Comparison of ENCODE assay signal across 8 cellular contexts in the genomic region with DNA sequence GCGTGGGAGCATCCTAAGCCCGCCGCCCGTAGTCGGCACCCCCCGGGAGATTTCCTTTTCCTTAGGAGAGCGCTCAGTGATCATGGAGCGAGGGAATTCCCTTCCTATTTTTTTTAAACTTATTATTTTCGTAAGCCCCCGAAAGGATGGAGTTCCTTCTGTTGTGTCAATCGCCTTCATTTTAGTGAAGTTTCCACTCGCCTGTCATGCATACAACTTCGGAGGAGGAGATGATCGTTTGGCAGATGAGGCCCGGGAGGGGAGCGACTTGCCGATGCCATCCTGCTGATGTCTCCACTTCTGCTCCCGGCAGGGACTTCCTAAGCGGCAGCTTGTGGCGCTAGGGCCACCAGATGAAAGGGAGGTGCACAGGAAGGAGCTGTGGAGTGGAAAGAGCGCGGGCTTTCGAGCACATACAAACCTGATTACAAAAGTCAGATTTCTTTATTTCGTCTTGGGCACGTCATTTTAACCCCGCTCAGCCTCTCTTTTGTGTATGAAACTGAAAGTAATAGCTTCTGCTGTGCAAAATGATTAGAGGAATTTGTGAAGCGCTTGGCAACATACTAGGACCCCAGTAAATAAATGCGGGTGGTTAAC. TPM values are rescaled to one million over a fixed set of nuclear protein-coding genes. Genes with fewer than 3 reads are reported as not detected.
DNase-seq lines count a peak whose midpoint lies in the region; ATAC-seq, FAIRE-seq and TF ChIP-seq lines count a peak whose summit lies in the region.

A gene with protein sequence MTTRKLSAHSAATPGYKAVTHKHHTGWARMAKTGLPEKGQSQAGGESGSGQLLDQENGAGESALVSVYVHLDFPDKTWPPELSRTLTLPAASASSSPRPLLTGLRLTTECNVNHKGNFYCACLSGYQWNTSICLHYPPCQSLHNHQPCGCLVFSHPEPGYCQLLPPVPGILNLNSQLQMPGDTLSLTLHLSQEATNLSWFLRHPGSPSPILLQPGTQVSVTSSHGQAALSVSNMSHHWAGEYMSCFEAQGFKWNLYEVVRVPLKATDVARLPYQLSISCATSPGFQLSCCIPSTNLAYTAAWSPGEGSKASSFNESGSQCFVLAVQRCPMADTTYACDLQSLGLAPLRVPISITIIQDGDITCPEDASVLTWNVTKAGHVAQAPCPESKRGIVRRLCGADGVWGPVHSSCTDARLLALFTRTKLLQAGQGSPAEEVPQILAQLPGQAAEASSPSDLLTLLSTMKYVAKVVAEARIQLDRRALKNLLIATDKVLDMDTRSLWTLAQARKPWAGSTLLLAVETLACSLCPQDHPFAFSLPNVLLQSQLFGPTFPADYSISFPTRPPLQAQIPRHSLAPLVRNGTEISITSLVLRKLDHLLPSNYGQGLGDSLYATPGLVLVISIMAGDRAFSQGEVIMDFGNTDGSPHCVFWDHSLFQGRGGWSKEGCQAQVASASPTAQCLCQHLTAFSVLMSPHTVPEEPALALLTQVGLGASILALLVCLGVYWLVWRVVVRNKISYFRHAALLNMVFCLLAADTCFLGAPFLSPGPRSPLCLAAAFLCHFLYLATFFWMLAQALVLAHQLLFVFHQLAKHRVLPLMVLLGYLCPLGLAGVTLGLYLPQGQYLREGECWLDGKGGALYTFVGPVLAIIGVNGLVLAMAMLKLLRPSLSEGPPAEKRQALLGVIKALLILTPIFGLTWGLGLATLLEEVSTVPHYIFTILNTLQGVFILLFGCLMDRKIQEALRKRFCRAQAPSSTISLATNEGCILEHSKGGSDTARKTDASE (minus strand): TSS at position 336 of the 600 bp plus-strand sequence. CDS start 555 bp downstream, outside the sequence.

- in situ Hi-C loops in HepG2 (cut with HindIII; ENCODE audit: extremely low pct_ligation_motif_present, low pct_unique_long_range_greater_than_20kb), result loop anchor here (25.0 kb wide), 1 partner anchor 359 kb away; a partner anchor contains a TSS

- no peak for TF ChIP-seq POLR2A in HepG2 (IDR thresholded peaks at IDR 0.05; ENCODE audit: insufficient read depth in 1 of 2, low read depth in 2 of 2, low read length in 2 of 2)

- POLR2A ChIA-PET in HepG2 (lab: Yijun Ruan, JAX), result interaction anchor here (0.8 to 3.1 kb wide), 4 partner anchors 10 to 111 kb away, joined by 4 to 52 read pairs (median 7); a partner anchor contains a TSS

- H3K79me2 ChIP-seq in ACC112 (ENCODE audit: control insufficient read depth, insufficient read depth, low read length, unreplicated experiment) (peaks cover 67% of the 10 kb centered on the region), HepG2 (ENCODE audit: insufficient read depth, low read length) (peaks cover 73% of the 10 kb centered on the region)

- CTCF ChIA-PET in HepG2 (lab: Yijun Ruan, JAX; ENCODE audit: low intra/inter-chr PET ratio, low total read pairs), result no interaction called here

- no peak for TF ChIP-seq RAD21 in HepG2 (CRISPR knock-in tag; IDR thresholded peaks at IDR 0.05)

- TF ChIP-seq EP300 in HepG2 (IDR thresholded peaks at IDR 0.05; ENCODE audit: low read depth in 2 of 2, low read length in 2 of 2) (no peak), HepG2 (CRISPR knock-in tag; IDR thresholded peaks at IDR 0.05; ENCODE audit: borderline replicate concordance) (no peak)

- H3K4me3 ChIP-seq in ACC112 (ENCODE audit: low read depth, low read length), result peak within 1 kb of the TSS; percentile 96
- H3K4me3 ChIP-seq in HepG2 (replicated peaks in 1 of 3; ENCODE audit: insufficient read depth in 1 of 3, low read depth in 2 of 3, low read length in 3 of 3), result peak within 1 kb of the TSS; percentile 89 to 96 (median 94)

- H3K9me3 ChIP-seq in HepG2 (ENCODE audit: low read length), result no peaks in the 10 kb centered on the region

- H3K9ac ChIP-seq in HepG2 (ENCODE audit: insufficient read depth, low read depth, low read length), result peak within 1 kb of the TSS; percentile 98

- FAIRE-seq in HepG2 (lab: Jason Lieb, UNC), result no peak

- peak within 1 kb of the TSS; percentile 61 for H3K27ac ChIP-seq in ACC112 (ENCODE audit: low read depth, low read length)
- peak within 1 kb of the TSS; percentile 97 for H3K27ac ChIP-seq in HepG2 (ENCODE audit: extremely low read length, insufficient read depth, low read length)

- ATAC-seq in HepG2 (peak; percentile 72), GM19351 (IDR thresholded peaks at IDR 0.05; ENCODE audit: unreplicated experiment) (no peak)

- TF ChIP-seq CTCF in GM20000 (IDR thresholded peaks at IDR 0.05; ENCODE audit: extremely low read depth, missing control alignments) (no peak), HepG2 (CRISPR knock-in tag; IDR thresholded peaks at IDR 0.05) (no peak)

- under 1% methylated on average over 28 of the region's 28 CpGs for WGBS in HepG2 (ENCODE audit: low lambda C conversion rate)

- H3K27me3 ChIP-seq in ACC112 (ENCODE audit: insufficient read depth, low read length) (no peaks in the 10 kb centered on the region), HepG2 (ENCODE audit: control insufficient read depth in 1 of 2, insufficient read depth in 2 of 2, low read length in 2 of 2) (no peaks in the 10 kb centered on the region; a peak in 1 of 5 replicates)

- H2AFZ ChIP-seq in ACC112 (ENCODE audit: low read length, unreplicated experiment), result peak within 1 kb of the TSS; percentile 87
- H2AFZ ChIP-seq in HepG2 (ENCODE audit: low read length), result no peak within 1 kb of the TSS

- H3K4me2 ChIP-seq in HepG2 (ENCODE audit: low read depth, low read length), result peak within 1 kb of the TSS; percentile 95

- intact Hi-C loops in HepG2 (cut with micrococcal nuclease; ENCODE audit: unreplicated experiment), result loop anchor here (5.0 kb wide), 1 partner anchor 121 kb away; no protein-coding TSS in a partner anchor

- BruUV-seq in HepG2 (replicated peaks; lab: Mats Ljungman, UMichigan), result TSS peak; percentile 73

- H3K4me1 ChIP-seq in ACC112 (ENCODE audit: control insufficient read depth, insufficient read depth, low read length, unreplicated experiment), result peaks cover 30% of the 10 kb centered on the region
- peaks cover 66% of the 10 kb centered on the region for H3K4me1 ChIP-seq in HepG2 (ENCODE audit: insufficient read depth, low read length)

- H4K20me1 ChIP-seq in HepG2 (ENCODE audit: insufficient read depth, low read length), result peaks cover 19% of the 10 kb centered on the region

- H3K36me3 ChIP-seq in ACC112 (ENCODE audit: insufficient read depth, low read length) (no peaks in the 10 kb centered on the region), HepG2 (replicated peaks in 1 of 2; ENCODE audit: control insufficient read depth in 1 of 2, insufficient read depth in 2 of 2, low read length in 2 of 2) (no peaks in the 10 kb centered on the region)

- DNase-seq in GM20000 (ENCODE audit: low spot score) (peak; percentile 29), NCI-H510A (lab: John Stamatoyannopoulos, UW) (peak; percentile 64), dedifferentiated amniotic fluid mesenchymal stem cell (ENCODE audit: extremely low spot score) (peak; percentile 43), HepG2 (ENCODE audit: low spot score) (peak; percentile 63)
- DNase-seq in activated CD4-positive, alpha-beta T cell treated with anti-CD3 and anti-CD28 coated beads for 48 hours, result peak; percentile 77
- peak; percentile 67 for DNase-seq in stimulated activated CD4-positive, alpha-beta T cell treated with anti-CD3 and anti-CD28 coated beads, Interleukin-4, amount 100 ng/mL, for 24 hours

TF ChIP-seq in HepG2, 621 proteins besides CTCF, POLR2A, EP300 and RAD21 (continues in another document):
- TF ChIP-seq MTF2 (CRISPR knock-in tag; IDR thresholded peaks at IDR 0.05; ENCODE audit: borderline replicate concordance), result no peak
- TF ChIP-seq, protein P1, sequence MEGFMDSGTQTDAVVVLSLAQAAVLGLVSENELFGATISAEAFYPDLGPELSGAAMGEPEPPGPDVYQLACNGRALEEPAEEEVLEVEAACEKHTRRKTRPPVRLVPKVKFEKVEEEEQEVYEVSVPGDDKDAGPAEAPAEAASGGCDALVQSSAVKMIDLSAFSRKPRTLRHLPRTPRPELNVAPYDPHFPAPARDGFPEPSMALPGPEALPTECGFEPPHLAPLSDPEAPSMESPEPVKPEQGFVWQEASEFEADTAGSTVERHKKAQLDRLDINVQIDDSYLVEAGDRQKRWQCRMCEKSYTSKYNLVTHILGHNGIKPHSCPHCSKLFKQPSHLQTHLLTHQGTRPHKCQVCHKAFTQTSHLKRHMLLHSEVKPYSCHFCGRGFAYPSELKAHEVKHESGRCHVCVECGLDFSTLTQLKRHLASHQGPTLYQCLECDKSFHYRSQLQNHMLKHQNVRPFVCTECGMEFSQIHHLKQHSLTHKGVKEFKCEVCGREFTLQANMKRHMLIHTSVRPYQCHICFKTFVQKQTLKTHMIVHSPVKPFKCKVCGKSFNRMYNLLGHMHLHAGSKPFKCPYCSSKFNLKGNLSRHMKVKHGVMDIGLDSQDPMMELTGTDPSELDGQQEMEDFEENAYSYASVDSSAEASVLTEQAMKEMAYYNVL (CRISPR knock-in tag; IDR thresholded peaks at IDR 0.05; ENCODE audit: borderline replicate concordance), result no peak
- no peak for TF ChIP-seq SAFB2 (CRISPR knock-in tag; IDR thresholded peaks at IDR 0.05; ENCODE audit: borderline replicate concordance, low read depth)
- TF ChIP-seq NPAS2 (CRISPR knock-in tag; IDR thresholded peaks at IDR 0.05; ENCODE audit: borderline replicate concordance), result no peak
- no peak; the same call in 1 of the 2 replicates for TF ChIP-seq NRL (CRISPR knock-in tag; IDR thresholded peaks at IDR 0.05; ENCODE audit: borderline replicate concordance)

RNA-seq across cellular contexts. Expression of the gene that starts here (rescaled TPM):
- total RNA-seq in HepG2 (2016; rRNA removed; fragmentation: Illumina TruSeq; extraction: Trizol), result 0.14 and 0.40 TPM in 2 replicates
- total RNA-seq in HepG2 (2016; cell fraction: cytosol; rRNA removed; fragmentation: Illumina TruSeq; extraction: Trizol; ENCODE audit: low read depth), result not detected in 2 replicates
- 0.06 and 0.19 TPM in 2 replicates for total RNA-seq in HepG2 (2016; cell fraction: insoluble cytoplasmic fraction; rRNA removed; fragmentation: Illumina TruSeq; extraction: Trizol)
- 0.17 and 0.34 TPM in 2 replicates for total RNA-seq in HepG2 (2016; cell fraction: membrane; rRNA removed; fragmentation: Illumina TruSeq; extraction: Trizol)
- total RNA-seq in HepG2 (2016; cell fraction: nucleus; rRNA removed; fragmentation: Illumina TruSeq; extraction: Trizol), result 0.37 and 0.41 TPM in 2 replicates
- polyA plus RNA-seq in HepG2 (2011; rRNA removed), result 1.5 TPM in 2 replicates
- polyA plus RNA-seq in HepG2 (2011; cell fraction: cytosol; rRNA removed), result 0.45 and 0.46 TPM in 2 replicates
- polyA plus RNA-seq in HepG2 (2011; cell fraction: nucleus; rRNA removed), result 6.4 and 6.8 TPM in 2 replicates
- polyA plus RNA-seq in HepG2 (2012), result 1.1 and 1.5 TPM in 2 replicates
- not detected in 2 replicates for polyA plus RNA-seq in HepG2 (2016; cell fraction: cytosol; fragmentation: Illumina TruSeq; extraction: Trizol; ENCODE audit: low read depth)
- 0.13 and 0.63 TPM in 2 replicates for polyA plus RNA-seq in HepG2 (2016; cell fraction: insoluble cytoplasmic fraction; fragmentation: Illumina TruSeq; extraction: Trizol; ENCODE audit: low read depth)
- polyA plus RNA-seq in HepG2 (2016; cell fraction: membrane; fragmentation: Illumina TruSeq; extraction: Trizol; ENCODE audit: low read depth), result 0.09 and 0.24 TPM in 2 replicates
- polyA plus RNA-seq in HepG2 (2016; cell fraction: nucleus; fragmentation: Illumina TruSeq; extraction: Trizol; ENCODE audit: insufficient read depth, low read depth), result 0.79 and 0.93 TPM in 2 replicates
- 0.98 and 2.5 TPM in 2 replicates for polyA minus RNA-seq in HepG2 (2011; rRNA and poly(A)+ RNA removed; ENCODE audit: low replicate concordance)
- 0.59 TPM in 1 of 2 replicates, not detected in the other for polyA minus RNA-seq in HepG2 (2011; cell fraction: cytosol; rRNA and poly(A)+ RNA removed)
- 0.90 and 1.4 TPM in 2 replicates for polyA minus RNA-seq in HepG2 (2011; cell fraction: nucleus; rRNA and poly(A)+ RNA removed)
